ENCODE assay signal across 8 cellular contexts in genomic region chr17:32783602-32784001, GRCh38.
DNase-seq lines count a peak whose midpoint lies in the region; ATAC-seq and TF ChIP-seq lines count a peak whose summit lies in the region.

No MANE protein-coding gene starts in this region.

- no peak for TF ChIP-seq POLR2A in NB4 (IDR thresholded peaks at IDR 0.05; ENCODE audit: extremely low read depth, insufficient read length)
- no peak for TF ChIP-seq POLR2A in erythroblast (IDR thresholded peaks at IDR 0.05; ENCODE audit: low read length)

- no peak overlapping the region for H3K4me3 ChIP-seq in NB4 (ENCODE audit: low read depth, low read length)

- in situ Hi-C loops in SK-MEL-5 (cut with HindIII; ENCODE audit: low pct_unique_long_range_greater_than_20kb, low sequenced_read_pairs), result no loop called here

- no peaks in the 10 kb centered on the region for H3K9me3 Mint-ChIP-seq in nephron

- peaks cover 3% of the 10 kb centered on the region for H3K27me3 Mint-ChIP-seq in nephron (ENCODE audit: low read depth)

- H3K27ac Mint-ChIP-seq in nephron, result no peak overlapping the region

- peak; percentile 29 to 45 for DNase-seq in NCI-H2081 (lab: John Stamatoyannopoulos, UW)
- DNase-seq in NCI-H2081 treated with DMSO at 0.1 percent for 48 hours (lab: John Stamatoyannopoulos, UW), result no peak
- peak; percentile 63 for DNase-seq in NB4 (ENCODE audit: low read depth)
- peak; percentile 71 for DNase-seq in SK-MEL-5 (ENCODE audit: low read depth, low spot score)
- peak; percentile 77 to 79 for DNase-seq in erythroblast (lab: John Stamatoyannopoulos, UW)

- ATAC-seq in GM21723 (IDR thresholded peaks at IDR 0.05; ENCODE audit: unreplicated experiment) (no peak), HG02885 (IDR thresholded peaks at IDR 0.05; ENCODE audit: poor library complexity, unreplicated experiment) (no peak)

- H3K36me3 Mint-ChIP-seq in nephron (ENCODE audit: low read depth), result no peaks in the 10 kb centered on the region

- H3K4me3 Mint-ChIP-seq in nephron, result no peak overlapping the region

- H3K4me1 Mint-ChIP-seq in nephron, result no peaks in the 10 kb centered on the region

- TF ChIP-seq CTCF in NB4 (IDR thresholded peaks at IDR 0.05; ENCODE audit: low read depth, low read length) (peak; percentile 51), nephron (IDR thresholded peaks at IDR 0.05; ENCODE audit: unreplicated experiment in 3 of 3) (peak; percentile 75 to 92 (median 76))
